Comparison of ENCODE assay signal across 1 cellular context in genomic region chr15:96412045-96412918, GRCh38.
TF ChIP-seq lines count a peak whose summit lies in the region.

No MANE protein-coding gene starts in this region.

TF ChIP-seq in GM12878, 131 proteins besides CTCF, POLR2A, EP300 and RAD21:
- no peak for TF ChIP-seq RFX5 (IDR thresholded peaks at IDR 0.05; ENCODE audit: low read depth, low read length)
- TF ChIP-seq ZNF384 (IDR thresholded peaks at IDR 0.05; ENCODE audit: borderline replicate concordance, low read depth, low read length) = peak; percentile 79; the same call in 1 of the 2 replicates
- no peak for TF ChIP-seq FOXM1 (IDR thresholded peaks at IDR 0.05; ENCODE audit: low read depth, low read length)
- no peak for TF ChIP-seq BRCA1 (IDR thresholded peaks at IDR 0.05; ENCODE audit: low read depth, low read length)
- 0 out of 2 replicates have a peak, but pooled peaks have one; percentile 15 for TF ChIP-seq ATF7 (IDR thresholded peaks at IDR 0.05; ENCODE audit: low read depth)
- TF ChIP-seq ATF3 (IDR thresholded peaks at IDR 0.05; ENCODE audit: borderline replicate concordance, extremely low read depth, low read depth, low read length) = no peak
